ENCODE assay signal across 12 cellular contexts in genomic region chr7:139703468-139704307, GRCh38.
DNase-seq lines count a peak whose midpoint lies in the region; ATAC-seq and TF ChIP-seq lines count a peak whose summit lies in the region.
"Had no signal": no experiment of that assay in that cellular context is flagged by ENCODE, and none has a peak within 500 bp of the region (broad histone marks: within the 10 kb centered on the region; RNA-seq: fewer than 3 reads in every experiment).

No MANE protein-coding gene starts in this region.

- CTCF ChIA-PET in Caco-2 (lab: Charles Lee) = no interaction called here

- WGBS in aorta, 2 donors = 62 to 65% methylated on average over 5 of the region's 5 CpGs

- peaks cover 17% of the 10 kb centered on the region for H3K36me3 Mint-ChIP-seq in chondrocyte (ENCODE audit: low read depth)
- H3K36me3 Mint-ChIP-seq in Caco-2 (ENCODE audit: insufficient read depth, unreplicated experiment) = peaks cover 11% of the 10 kb centered on the region

- peak overlapping the region; percentile 61 for H3K27ac Mint-ChIP-seq in chondrocyte (ENCODE audit: unreplicated experiment)
- no peak overlapping the region for H3K27ac Mint-ChIP-seq in Caco-2 (ENCODE audit: unreplicated experiment)
- H3K27ac Mint-ChIP-seq: activated naive CD4-positive, alpha-beta T cell treated with anti-CD3 and anti-CD28 coated beads for 36 hours had no signal

- no peak overlapping the region for H3K4me3 ChIP-seq in parathyroid adenoma (ENCODE audit: low read depth, low read length)
- no peak overlapping the region for H3K4me3 ChIP-seq in Caco-2 (ENCODE audit: low read depth, low read length)
- H3K4me3 ChIP-seq in aorta (ENCODE audit: low read length in 2 of 2) = no peak overlapping the region

- H3K79me2 ChIP-seq in parathyroid adenoma = peaks cover 30% of the 10 kb centered on the region

- no peaks in the 10 kb centered on the region for H3K9me3 ChIP-seq in parathyroid adenoma (ENCODE audit: control insufficient read depth, low read length)
- no peaks in the 10 kb centered on the region for H3K9me3 ChIP-seq in Caco-2
- no peaks in the 10 kb centered on the region for H3K9me3 ChIP-seq in aorta (ENCODE audit: control insufficient read depth, low read length)

- no peak overlapping the region for H3K4me3 Mint-ChIP-seq in chondrocyte (ENCODE audit: unreplicated experiment)
- H3K4me3 Mint-ChIP-seq in Caco-2 (ENCODE audit: unreplicated experiment) = no peak overlapping the region
- H3K4me3 Mint-ChIP-seq: activated naive CD4-positive, alpha-beta T cell treated with anti-CD3 and anti-CD28 coated beads for 36 hours had no signal

- no peak overlapping the region for H2AFZ ChIP-seq in parathyroid adenoma

- H3K9ac ChIP-seq in parathyroid adenoma = no peak overlapping the region

- H3K27me3 Mint-ChIP-seq in chondrocyte (ENCODE audit: low read depth) (no peaks in the 10 kb centered on the region), Caco-2 (ENCODE audit: insufficient read depth, unreplicated experiment) (no peaks in the 10 kb centered on the region)

- H3K27ac ChIP-seq in parathyroid adenoma (peak overlapping the region; percentile 16), aorta (ENCODE audit: low read depth in 1 of 2, low read length in 2 of 2) (no peak overlapping the region)

- no peaks in the 10 kb centered on the region for H3K36me3 ChIP-seq in parathyroid adenoma (ENCODE audit: control insufficient read depth, insufficient read depth, low read length)
- H3K36me3 ChIP-seq in Caco-2 (ENCODE audit: control insufficient read depth, insufficient read depth, low read length) = no peaks in the 10 kb centered on the region; the same call in 1 of the 2 replicates
- peaks cover 0 to 4% of the 10 kb centered on the region in 2 donors for H3K36me3 ChIP-seq in aorta (ENCODE audit: control insufficient read depth in 1 of 2, insufficient read depth in 2 of 2, low read length in 1 of 2)

- peaks cover 3% of the 10 kb centered on the region for H3K4me1 ChIP-seq in parathyroid adenoma
- H3K4me1 ChIP-seq in Caco-2 = no peaks in the 10 kb centered on the region
- no peaks in the 10 kb centered on the region for H3K4me1 ChIP-seq in aorta (ENCODE audit: control insufficient read depth in 1 of 2, insufficient read depth in 2 of 2, low read length in 2 of 2)

- POLR2A ChIA-PET in Caco-2 (lab: Charles Lee) = no interaction called here

- intact Hi-C loops in Caco-2 (cut with micrococcal nuclease; ENCODE audit: unreplicated experiment) = no loop called here
- intact Hi-C loops in aorta (cut with DNase I) = no loop called here

- H3K27me3 ChIP-seq in parathyroid adenoma (ENCODE audit: control insufficient read depth, insufficient read depth, low read length) (no peaks in the 10 kb centered on the region), Caco-2 (replicated peaks; ENCODE audit: control insufficient read depth, insufficient read depth, low read length) (no peaks in the 10 kb centered on the region), aorta (ENCODE audit: control insufficient read depth in 1 of 2, insufficient read depth in 2 of 2, low read length in 1 of 2) (no peaks in the 10 kb centered on the region)

- H3K4me2 ChIP-seq in parathyroid adenoma (ENCODE audit: low read length) = no peak overlapping the region

- ATAC-seq in GM19035 (IDR thresholded peaks at IDR 0.05; ENCODE audit: unreplicated experiment) = peak; percentile 22
- peak; percentile 26 for ATAC-seq in HG02884 (IDR thresholded peaks at IDR 0.05; ENCODE audit: unreplicated experiment)
- ATAC-seq in aorta (ENCODE audit: low FRiP score) = no peak

- BruUV-seq in Caco-2 (replicated peaks; lab: Mats Ljungman, UMichigan) = no TSS peak

- H3K9me3 Mint-ChIP-seq in chondrocyte (ENCODE audit: low read depth) = no peaks in the 10 kb centered on the region
- no peaks in the 10 kb centered on the region for H3K9me3 Mint-ChIP-seq in Caco-2 (ENCODE audit: unreplicated experiment)
- H3K9me3 Mint-ChIP-seq: activated naive CD4-positive, alpha-beta T cell treated with anti-CD3 and anti-CD28 coated beads for 36 hours had no signal

- DNase-seq in chondrocyte (ENCODE audit: low spot score) (no peak), Caco-2 (no peak), NCI-H1930 (lab: John Stamatoyannopoulos, UW) (no peak), aorta (no peak), GM20000 (ENCODE audit: low spot score) (no peak)
- DNase-seq: activated naive CD4-positive, alpha-beta T cell treated with anti-CD3 and anti-CD28 coated beads for 36 hours; EL; NCI-H2081 treated with DMSO at 0.1 percent for 48 hours; T-helper 1 cell had no signal

- H3K4me1 Mint-ChIP-seq in chondrocyte (ENCODE audit: low read depth) (peaks cover 29% of the 10 kb centered on the region), Caco-2 (ENCODE audit: low read depth, unreplicated experiment) (no peaks in the 10 kb centered on the region)

- TF ChIP-seq CTCF in chondrocyte (IDR thresholded peaks at IDR 0.05) (no peak), parathyroid adenoma (IDR thresholded peaks at IDR 0.05) (no peak), Caco-2 (IDR thresholded peaks at IDR 0.05; ENCODE audit: insufficient read depth in 1 of 2, low read depth in 1 of 2, low read length in 1 of 2, severe bottlenecking in 1 of 2, unreplicated experiment in 1 of 2) (no peak), GM20000 (IDR thresholded peaks at IDR 0.05; ENCODE audit: extremely low read depth, missing control alignments) (no peak)
